In the genomic region with DNA sequence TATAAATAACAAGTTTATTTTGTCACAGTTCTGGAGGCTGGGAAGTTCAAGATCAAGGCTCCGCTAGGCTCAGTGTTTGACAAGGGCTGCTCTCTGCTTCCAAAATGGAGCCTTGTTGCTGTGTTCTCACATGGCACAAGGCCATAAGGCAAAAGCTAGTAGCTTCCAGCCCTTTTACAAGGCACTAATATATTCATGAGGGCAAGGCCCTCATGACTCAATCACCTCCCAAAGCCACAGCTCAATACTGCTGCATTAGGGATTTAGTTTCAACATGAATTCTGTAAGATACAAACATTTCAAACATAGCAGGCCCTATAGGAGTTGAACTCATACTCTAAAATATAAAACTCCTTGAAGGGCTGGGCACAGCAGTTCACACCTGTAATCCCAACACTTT, we compare ENCODE assay signal across 20 cellular contexts. TPM values are rescaled to one million over a fixed set of nuclear protein-coding genes. Genes with fewer than 3 reads are reported as not detected.
DNase-seq lines count a peak whose midpoint lies in the region; ATAC-seq and TF ChIP-seq lines count a peak whose summit lies in the region.
"Had no signal": no experiment of that assay in that cellular context is flagged by ENCODE, and none has a peak within 500 bp of the region (broad histone marks: within the 10 kb centered on the region; RNA-seq: fewer than 3 reads in every experiment).

No MANE protein-coding gene starts in this region.

- DNase-seq in Daoy (ENCODE audit: low read depth) (peak; percentile 41), LHCN-M2 (ENCODE audit: low read depth) (peak; percentile 62), astrocyte of the spinal cord (ENCODE audit: low read depth, low spot score) (peak; percentile 28), foreskin fibroblast (peak; percentile 71 to 85)
- DNase-seq: activated B cell treated with CpG ODN at 0.5 μM for 24 hours; activated CD4-positive, alpha-beta T cell treated with anti-CD3 and anti-CD28 coated beads, Interleukin-2, amount 50 U/mL, for 48 hours; activated T-cell treated with anti-CD3 and anti-CD28 coated beads for 4 hours; amygdala; Caco-2; central memory CD4-positive, alpha-beta T cell; erythroblast; islet precursor cell; NCI-H2029; NCI-H446 had no signal

- H3K4me3 ChIP-seq in astrocyte of the spinal cord (ENCODE audit: low read depth, low read length) (no peak overlapping the region), foreskin fibroblast (ENCODE audit: low read depth in 1 of 2, low read length in 2 of 2) (no peak overlapping the region)
- H3K4me3 ChIP-seq: lung had no signal

- in situ Hi-C loops in astrocyte of the spinal cord (cut with HindIII; ENCODE audit: low sequenced_read_pairs), result no loop called here

- TF ChIP-seq CTCF in astrocyte of the spinal cord (IDR thresholded peaks at IDR 0.05; ENCODE audit: low read depth, low read length) (no peak), foreskin fibroblast (IDR thresholded peaks at IDR 0.05; ENCODE audit: low read depth, low read length) (no peak)

- ATAC-seq in HG03097 (IDR thresholded peaks at IDR 0.05; ENCODE audit: low FRiP score, unreplicated experiment) (no peak), HG02970 (IDR thresholded peaks at IDR 0.05; ENCODE audit: low FRiP score, unreplicated experiment) (no peak), GM18909 (IDR thresholded peaks at IDR 0.05; ENCODE audit: poor library complexity, unreplicated experiment) (no peak), HG03045 (IDR thresholded peaks at IDR 0.05; ENCODE audit: unreplicated experiment) (no peak)
- ATAC-seq: SK-N-SH treated with all-trans-retinoic acid at 6 μM for 48 hours had no signal

RNA-seq across cellular contexts. Expression of gene ZBTB11, which starts 30.2 kb away (rescaled TPM):
- 21.6 and 23.7 TPM in 2 replicates for total RNA-seq in Daoy (2014; rRNA removed; shearing (Covaris generic))
- 19.1 and 19.2 TPM in 2 replicates for total RNA-seq in LHCN-M2 (2014; rRNA removed)
- polyA plus RNA-seq in LHCN-M2 (2012), result 4.0 TPM

RNA-seq across cellular contexts. Expression of gene RPL24, which starts 39.8 kb away (rescaled TPM):
- total RNA-seq in Daoy (2014; rRNA removed; shearing (Covaris generic)), result 2,801 and 2,885 TPM in 2 replicates
- total RNA-seq in LHCN-M2 (2014; rRNA removed), result 965 and 1,197 TPM in 2 replicates
- 1,757 TPM for polyA plus RNA-seq in LHCN-M2 (2012)

Comparison
In these comparisons a context has a peak if more than half of its experiments do, and no peak if none do; other contexts are left out.
1. DNase-seq: peak in every context shown above with its lines; median percentile 78 in foreskin fibroblast; 62 in LHCN-M2; 41 in Daoy; 28 in astrocyte of the spinal cord.